9 cellular contexts compared by ENCODE assay signal in the genomic region with DNA sequence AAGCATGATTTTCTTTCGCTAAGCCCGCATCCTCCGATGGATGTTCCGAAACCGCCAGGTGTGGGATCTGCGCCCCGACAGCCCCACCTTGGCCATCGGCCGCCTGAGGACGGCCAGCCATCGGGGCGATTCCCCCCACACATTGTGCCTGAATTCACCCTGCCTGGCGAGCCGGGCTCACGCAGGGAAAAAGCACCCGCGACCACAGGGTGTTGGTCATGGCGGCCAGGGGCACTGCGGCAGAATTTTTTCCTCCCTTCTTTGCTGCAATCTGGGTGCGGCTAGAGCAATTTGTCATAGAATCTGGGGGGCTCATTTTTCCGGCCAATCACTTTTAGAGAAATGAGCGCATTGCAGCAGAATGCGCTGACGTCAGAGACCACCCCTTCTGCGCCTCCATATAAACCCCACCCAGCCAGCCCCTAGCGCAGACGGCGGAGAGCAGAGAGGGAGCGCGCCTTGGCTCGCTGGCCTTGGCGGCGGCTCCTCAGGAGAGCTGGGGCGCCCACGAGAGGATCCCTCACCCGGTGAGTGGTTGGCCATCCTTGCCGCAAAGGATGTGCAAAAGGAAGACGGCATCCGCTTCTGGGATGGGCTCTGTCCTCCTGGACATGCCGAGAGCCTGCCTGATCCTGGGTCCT. TPM values are rescaled to one million over a fixed set of nuclear protein-coding genes. Genes with fewer than 3 reads are reported as not detected.
DNase-seq lines count a peak whose midpoint lies in the region; ATAC-seq and TF ChIP-seq lines count a peak whose summit lies in the region.
"Had no signal": no experiment of that assay in that cellular context is flagged by ENCODE, and none has a peak within 500 bp of the region (broad histone marks: within the 10 kb centered on the region; RNA-seq: fewer than 3 reads in every experiment).

Gene MEG3, plus strand, starts transcription at position 428 of the 641 bp plus-strand sequence.

- peak within 1 kb of the TSS; percentile 5 to 16 for H3K27ac ChIP-seq in mucosa of rectum (ENCODE audit: low read depth in 2 of 2, low read length in 2 of 2)
- H3K27ac ChIP-seq in upper lobe of right lung, result no peak within 1 kb of the TSS

- TF ChIP-seq CTCF in upper lobe of right lung (IDR thresholded peaks at IDR 0.05), result no peak

- H3K9me3 ChIP-seq in mucosa of rectum (ENCODE audit: control insufficient read depth in 2 of 2, low read length in 2 of 2) (no peaks in the 10 kb centered on the region), upper lobe of right lung (no peaks in the 10 kb centered on the region)

- H3K4me3 ChIP-seq in mucosa of rectum (ENCODE audit: low read length in 2 of 2), result peak within 1 kb of the TSS; percentile 48 to 59
- H3K4me3 ChIP-seq in upper lobe of right lung, result peak within 1 kb of the TSS; percentile 29

- H3K4me1 ChIP-seq in mucosa of rectum (ENCODE audit: control insufficient read depth in 2 of 2, insufficient read depth in 2 of 2, low read length in 2 of 2), result no peaks in the 10 kb centered on the region
- H3K4me1 ChIP-seq in upper lobe of right lung, result no peaks in the 10 kb centered on the region

- intact Hi-C loops in upper lobe of right lung (cut with DNase I), result no loop called here

- ATAC-seq in upper lobe of right lung (no peak), GM19328 (IDR thresholded peaks at IDR 0.05; ENCODE audit: unreplicated experiment) (no peak)

- peak; percentile 84 for DNase-seq in NCI-H69 (lab: John Stamatoyannopoulos, UW)
- DNase-seq in dedifferentiated amniotic fluid mesenchymal stem cell (ENCODE audit: extremely low spot score), result peak; percentile 80
- no peak for DNase-seq in upper lobe of right lung
- DNase-seq in NCI-H1092 treated with DMSO at 0.1 percent for 48 hours (lab: John Stamatoyannopoulos, UW), result no peak
- no peak for DNase-seq in NCI-H1930 (lab: John Stamatoyannopoulos, UW)
- DNase-seq: activated B cell treated with CpG ODN at 0.5 μM for 24 hours, Karpas-422 had no signal

- H3K9ac ChIP-seq in mucosa of rectum (ENCODE audit: low read depth in 1 of 2, low read length in 2 of 2), result peak within 1 kb of the TSS in 1 of 2 donors; percentile 33

- no peaks in the 10 kb centered on the region for H3K36me3 ChIP-seq in mucosa of rectum (ENCODE audit: control insufficient read depth in 2 of 2, insufficient read depth in 2 of 2, low read length in 2 of 2)
- H3K36me3 ChIP-seq in upper lobe of right lung, result no peaks in the 10 kb centered on the region

- H3K27me3 ChIP-seq in mucosa of rectum (ENCODE audit: control insufficient read depth in 2 of 2, insufficient read depth in 2 of 2, low read length in 2 of 2) (peaks cover 0 to 2% of the 10 kb centered on the region in 2 donors), upper lobe of right lung (peaks cover 23% of the 10 kb centered on the region)

RNA-seq across cellular contexts. Expression of gene MEG3, which starts in this region (rescaled TPM):
- 15.6 TPM for total RNA-seq in upper lobe of right lung
- total RNA-seq: activated B cell treated with CpG ODN at 0.5 μM for 24 hours had no signal

Comparison
In these comparisons a context has a peak if more than half of its experiments do, and no peak if none do; other contexts are left out.
1. DNase-seq: peak in NCI-H69 (single experiment) and dedifferentiated amniotic fluid mesenchymal stem cell (single experiment); none in upper lobe of right lung (single experiment), NCI-H1092 treated with DMSO at 0.1 percent for 48 hours (single experiment) and NCI-H1930 (0 of 2).